ENCODE assay signal across 1 cellular context in the genomic region with DNA sequence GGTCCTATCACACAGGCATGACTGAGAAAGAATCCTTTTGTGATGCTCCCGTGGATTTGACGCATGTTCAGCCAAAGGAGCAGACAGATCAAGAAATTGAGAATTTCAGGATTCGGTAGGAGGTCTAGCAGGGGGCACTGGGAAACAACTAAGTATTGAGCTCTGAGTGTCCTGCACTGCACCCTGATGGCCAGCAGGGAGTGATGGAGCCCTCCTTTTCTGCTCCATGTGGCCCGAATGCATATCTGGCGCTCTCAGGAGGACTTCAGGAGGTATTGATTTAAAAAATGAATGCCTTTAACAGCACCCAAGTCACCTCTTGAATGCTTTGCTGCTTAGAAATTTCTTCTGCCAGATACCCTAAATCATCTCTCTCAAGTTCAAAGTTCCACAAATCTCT.
TF ChIP-seq lines count a peak whose summit lies in the region.

No MANE protein-coding gene starts in this region.

TF ChIP-seq in HepG2, 621 proteins besides CTCF, POLR2A, EP300 and RAD21 (continued from another document):
- TF ChIP-seq, protein P1, sequence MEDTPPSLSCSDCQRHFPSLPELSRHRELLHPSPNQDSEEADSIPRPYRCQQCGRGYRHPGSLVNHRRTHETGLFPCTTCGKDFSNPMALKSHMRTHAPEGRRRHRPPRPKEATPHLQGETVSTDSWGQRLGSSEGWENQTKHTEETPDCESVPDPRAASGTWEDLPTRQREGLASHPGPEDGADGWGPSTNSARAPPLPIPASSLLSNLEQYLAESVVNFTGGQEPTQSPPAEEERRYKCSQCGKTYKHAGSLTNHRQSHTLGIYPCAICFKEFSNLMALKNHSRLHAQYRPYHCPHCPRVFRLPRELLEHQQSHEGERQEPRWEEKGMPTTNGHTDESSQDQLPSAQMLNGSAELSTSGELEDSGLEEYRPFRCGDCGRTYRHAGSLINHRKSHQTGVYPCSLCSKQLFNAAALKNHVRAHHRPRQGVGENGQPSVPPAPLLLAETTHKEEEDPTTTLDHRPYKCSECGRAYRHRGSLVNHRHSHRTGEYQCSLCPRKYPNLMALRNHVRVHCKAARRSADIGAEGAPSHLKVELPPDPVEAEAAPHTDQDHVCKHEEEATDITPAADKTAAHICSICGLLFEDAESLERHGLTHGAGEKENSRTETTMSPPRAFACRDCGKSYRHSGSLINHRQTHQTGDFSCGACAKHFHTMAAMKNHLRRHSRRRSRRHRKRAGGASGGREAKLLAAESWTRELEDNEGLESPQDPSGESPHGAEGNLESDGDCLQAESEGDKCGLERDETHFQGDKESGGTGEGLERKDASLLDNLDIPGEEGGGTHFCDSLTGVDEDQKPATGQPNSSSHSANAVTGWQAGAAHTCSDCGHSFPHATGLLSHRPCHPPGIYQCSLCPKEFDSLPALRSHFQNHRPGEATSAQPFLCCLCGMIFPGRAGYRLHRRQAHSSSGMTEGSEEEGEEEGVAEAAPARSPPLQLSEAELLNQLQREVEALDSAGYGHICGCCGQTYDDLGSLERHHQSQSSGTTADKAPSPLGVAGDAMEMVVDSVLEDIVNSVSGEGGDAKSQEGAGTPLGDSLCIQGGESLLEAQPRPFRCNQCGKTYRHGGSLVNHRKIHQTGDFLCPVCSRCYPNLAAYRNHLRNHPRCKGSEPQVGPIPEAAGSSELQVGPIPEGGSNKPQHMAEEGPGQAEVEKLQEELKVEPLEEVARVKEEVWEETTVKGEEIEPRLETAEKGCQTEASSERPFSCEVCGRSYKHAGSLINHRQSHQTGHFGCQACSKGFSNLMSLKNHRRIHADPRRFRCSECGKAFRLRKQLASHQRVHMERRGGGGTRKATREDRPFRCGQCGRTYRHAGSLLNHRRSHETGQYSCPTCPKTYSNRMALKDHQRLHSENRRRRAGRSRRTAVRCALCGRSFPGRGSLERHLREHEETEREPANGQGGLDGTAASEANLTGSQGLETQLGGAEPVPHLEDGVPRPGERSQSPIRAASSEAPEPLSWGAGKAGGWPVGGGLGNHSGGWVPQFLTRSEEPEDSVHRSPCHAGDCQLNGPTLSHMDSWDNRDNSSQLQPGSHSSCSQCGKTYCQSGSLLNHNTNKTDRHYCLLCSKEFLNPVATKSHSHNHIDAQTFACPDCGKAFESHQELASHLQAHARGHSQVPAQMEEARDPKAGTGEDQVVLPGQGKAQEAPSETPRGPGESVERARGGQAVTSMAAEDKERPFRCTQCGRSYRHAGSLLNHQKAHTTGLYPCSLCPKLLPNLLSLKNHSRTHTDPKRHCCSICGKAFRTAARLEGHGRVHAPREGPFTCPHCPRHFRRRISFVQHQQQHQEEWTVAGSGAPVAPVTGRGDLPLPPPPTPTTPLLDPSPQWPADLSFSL (CRISPR knock-in tag; IDR thresholded peaks at IDR 0.05) = no peak
- TF ChIP-seq SAP130 (CRISPR knock-in tag; IDR thresholded peaks at IDR 0.05; ENCODE audit: low read depth) (no peak), NFKB2 (CRISPR knock-in tag; IDR thresholded peaks at IDR 0.05; ENCODE audit: borderline replicate concordance) (no peak), ZNF558 (CRISPR knock-in tag; IDR thresholded peaks at IDR 0.05; ENCODE audit: borderline replicate concordance) (no peak), GMEB2 (CRISPR knock-in tag; IDR thresholded peaks at IDR 0.05; ENCODE audit: low read depth) (no peak), SYNCRIP (IDR thresholded peaks at IDR 0.05; ENCODE audit: insufficient read depth, low read depth, low read length) (no peak)
- TF ChIP-seq, protein P2, sequence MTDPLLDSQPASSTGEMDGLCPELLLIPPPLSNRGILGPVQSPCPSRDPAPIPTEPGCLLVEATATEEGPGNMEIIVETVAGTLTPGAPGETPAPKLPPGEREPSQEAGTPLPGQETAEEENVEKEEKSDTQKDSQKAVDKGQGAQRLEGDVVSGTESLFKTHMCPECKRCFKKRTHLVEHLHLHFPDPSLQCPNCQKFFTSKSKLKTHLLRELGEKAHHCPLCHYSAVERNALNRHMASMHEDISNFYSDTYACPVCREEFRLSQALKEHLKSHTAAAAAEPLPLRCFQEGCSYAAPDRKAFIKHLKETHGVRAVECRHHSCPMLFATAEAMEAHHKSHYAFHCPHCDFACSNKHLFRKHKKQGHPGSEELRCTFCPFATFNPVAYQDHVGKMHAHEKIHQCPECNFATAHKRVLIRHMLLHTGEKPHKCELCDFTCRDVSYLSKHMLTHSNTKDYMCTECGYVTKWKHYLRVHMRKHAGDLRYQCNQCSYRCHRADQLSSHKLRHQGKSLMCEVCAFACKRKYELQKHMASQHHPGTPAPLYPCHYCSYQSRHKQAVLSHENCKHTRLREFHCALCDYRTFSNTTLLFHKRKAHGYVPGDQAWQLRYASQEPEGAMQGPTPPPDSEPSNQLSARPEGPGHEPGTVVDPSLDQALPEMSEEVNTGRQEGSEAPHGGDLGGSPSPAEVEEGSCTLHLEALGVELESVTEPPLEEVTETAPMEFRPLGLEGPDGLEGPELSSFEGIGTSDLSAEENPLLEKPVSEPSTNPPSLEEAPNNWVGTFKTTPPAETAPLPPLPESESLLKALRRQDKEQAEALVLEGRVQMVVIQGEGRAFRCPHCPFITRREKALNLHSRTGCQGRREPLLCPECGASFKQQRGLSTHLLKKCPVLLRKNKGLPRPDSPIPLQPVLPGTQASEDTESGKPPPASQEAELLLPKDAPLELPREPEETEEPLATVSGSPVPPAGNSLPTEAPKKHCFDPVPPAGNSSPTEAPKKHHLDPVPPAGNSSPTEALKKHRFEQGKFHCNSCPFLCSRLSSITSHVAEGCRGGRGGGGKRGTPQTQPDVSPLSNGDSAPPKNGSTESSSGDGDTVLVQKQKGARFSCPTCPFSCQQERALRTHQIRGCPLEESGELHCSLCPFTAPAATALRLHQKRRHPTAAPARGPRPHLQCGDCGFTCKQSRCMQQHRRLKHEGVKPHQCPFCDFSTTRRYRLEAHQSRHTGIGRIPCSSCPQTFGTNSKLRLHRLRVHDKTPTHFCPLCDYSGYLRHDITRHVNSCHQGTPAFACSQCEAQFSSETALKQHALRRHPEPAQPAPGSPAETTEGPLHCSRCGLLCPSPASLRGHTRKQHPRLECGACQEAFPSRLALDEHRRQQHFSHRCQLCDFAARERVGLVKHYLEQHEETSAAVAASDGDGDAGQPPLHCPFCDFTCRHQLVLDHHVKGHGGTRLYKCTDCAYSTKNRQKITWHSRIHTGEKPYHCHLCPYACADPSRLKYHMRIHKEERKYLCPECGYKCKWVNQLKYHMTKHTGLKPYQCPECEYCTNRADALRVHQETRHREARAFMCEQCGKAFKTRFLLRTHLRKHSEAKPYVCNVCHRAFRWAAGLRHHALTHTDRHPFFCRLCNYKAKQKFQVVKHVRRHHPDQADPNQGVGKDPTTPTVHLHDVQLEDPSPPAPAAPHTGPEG (CRISPR knock-in tag; IDR thresholded peaks at IDR 0.05) = no peak
TF ChIP-seq in HepG2: peak in this region for 0.
